ENCODE assay signal across 9 cellular contexts in the genomic region with DNA sequence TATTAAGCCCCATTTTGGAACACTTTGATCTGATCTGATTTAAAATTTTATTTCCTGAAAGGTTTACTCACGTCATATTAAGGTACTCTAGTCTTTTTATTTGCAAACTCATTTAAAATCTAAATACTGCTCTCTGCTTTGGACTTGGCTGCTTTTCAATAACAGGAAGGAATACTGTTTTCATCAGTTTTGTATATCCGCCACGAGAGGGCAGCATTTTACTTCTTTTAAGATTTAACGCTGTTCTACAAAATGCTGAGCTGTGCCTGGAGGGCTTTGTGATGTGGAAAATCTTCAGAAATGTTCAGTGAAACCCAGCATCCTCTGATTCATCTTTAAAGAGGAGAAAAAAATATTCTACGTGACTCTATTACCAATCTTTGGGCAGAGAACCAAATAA. TPM values are rescaled to one million over a fixed set of nuclear protein-coding genes. Genes with fewer than 3 reads are reported as not detected.
DNase-seq lines count a peak whose midpoint lies in the region; ATAC-seq lines count a peak whose summit lies in the region.
"Had no signal": no experiment of that assay in that cellular context is flagged by ENCODE, and none has a peak within 500 bp of the region (broad histone marks: within the 10 kb centered on the region; RNA-seq: fewer than 3 reads in every experiment).

No MANE protein-coding gene starts in this region.

- no peak overlapping the region for H3K9ac ChIP-seq in trophoblast cell (ENCODE audit: low read length)

- no peak overlapping the region for H2BK120ac ChIP-seq in trophoblast cell (ENCODE audit: insufficient read depth, low read length, poor library complexity)

- H3K9me3 Mint-ChIP-seq in activated CD8-positive, alpha-beta T cell treated with anti-CD3 and anti-CD28 coated beads, Interleukin-2, amount 10 ng/mL, durations not matched to agents 7 days and 5 days (ENCODE audit: insufficient read depth) = no peaks in the 10 kb centered on the region

- no peaks in the 10 kb centered on the region for H3K79me2 ChIP-seq in trophoblast cell (ENCODE audit: control insufficient read depth, insufficient read depth, low read length, poor library complexity)

- CTCF ChIA-PET in activated CD8-positive, alpha-beta T cell treated with anti-CD3 and anti-CD28 coated beads, Interleukin-2, amount 10 ng/mL, durations not matched to agents 7 days and 5 days (lab: Charles Lee) = interaction anchor here (0.6 to 3.3 kb wide), 14 partner anchors 9 to 1135 kb away, joined by 3 to 22 read pairs (median 4); a partner anchor contains a TSS

- no peaks in the 10 kb centered on the region for H3K36me3 Mint-ChIP-seq in activated CD8-positive, alpha-beta T cell treated with anti-CD3 and anti-CD28 coated beads, Interleukin-2, amount 10 ng/mL, durations not matched to agents 7 days and 5 days (ENCODE audit: low read depth)
- H3K36me3 Mint-ChIP-seq: activated naive CD8-positive, alpha-beta T cell had no signal

- H2BK5ac ChIP-seq in trophoblast cell (ENCODE audit: low read depth, low read length, poor library complexity) = no peak overlapping the region

- no peak overlapping the region for H4K12ac ChIP-seq in trophoblast cell (ENCODE audit: low read depth, low read length)

- H3K23ac ChIP-seq in trophoblast cell (ENCODE audit: low read length) = no peak overlapping the region

- no peaks in the 10 kb centered on the region for H3K9me3 ChIP-seq in trophoblast cell (ENCODE audit: insufficient read depth, low read depth, low read length)

- H3K4ac ChIP-seq in trophoblast cell (ENCODE audit: low read depth, low read length) = no peak overlapping the region

- no peaks in the 10 kb centered on the region for H3K36me3 ChIP-seq in trophoblast cell (ENCODE audit: control insufficient read depth in 1 of 2, insufficient read depth in 2 of 2, low read length in 2 of 2)

- no peak overlapping the region for H3K27ac Mint-ChIP-seq in activated CD8-positive, alpha-beta T cell treated with anti-CD3 and anti-CD28 coated beads, Interleukin-2, amount 10 ng/mL, durations not matched to agents 7 days and 5 days
- H3K27ac Mint-ChIP-seq: activated naive CD8-positive, alpha-beta T cell had no signal

- no peaks in the 10 kb centered on the region for H3K27me3 Mint-ChIP-seq in activated CD8-positive, alpha-beta T cell treated with anti-CD3 and anti-CD28 coated beads, Interleukin-2, amount 10 ng/mL, durations not matched to agents 7 days and 5 days (ENCODE audit: low read depth)
- H3K27me3 Mint-ChIP-seq: activated naive CD8-positive, alpha-beta T cell had no signal

- peak; percentile 70 for ATAC-seq in GM19324 (IDR thresholded peaks at IDR 0.05; ENCODE audit: low FRiP score, unreplicated experiment)
- ATAC-seq in HG03342 (IDR thresholded peaks at IDR 0.05; ENCODE audit: unreplicated experiment) = peak; percentile 70
- peak; percentile 54 for ATAC-seq in activated CD8-positive, alpha-beta T cell treated with anti-CD3 and anti-CD28 coated beads, Interleukin-2, amount 10 ng/mL, durations not matched to agents 7 days and 5 days

- no peak overlapping the region for H3K14ac ChIP-seq in trophoblast cell (ENCODE audit: low read length)

- H3K79me1 ChIP-seq in trophoblast cell (ENCODE audit: low read length) = peaks cover 2% of the 10 kb centered on the region

- DNase-seq in DMS 273 (lab: John Stamatoyannopoulos, UW; ENCODE audit: unreplicated experiment) (peak; percentile 87), NCI-H345 treated with DMSO at 0.1 percent for 48 hours (lab: John Stamatoyannopoulos, UW; ENCODE audit: unreplicated experiment) (peak; percentile 80), fibroblast of the conjunctiva (ENCODE audit: low read depth) (peak; percentile 68), trophoblast cell (peak; percentile 91 to 94), AG08395 (ENCODE audit: low spot score) (no peak)
- DNase-seq in activated CD8-positive, alpha-beta T cell treated with anti-CD3 and anti-CD28 coated beads, Interleukin-2, amount 10 ng/mL, durations not matched to agents 7 days and 5 days = peak; percentile 74

- H3K27ac ChIP-seq in trophoblast cell (ENCODE audit: low read depth, low read length) = no peak overlapping the region

- H4K91ac ChIP-seq in trophoblast cell (ENCODE audit: low read depth, low read length) = no peak overlapping the region

- no peak overlapping the region for H2BK12ac ChIP-seq in trophoblast cell (ENCODE audit: low read length)

- no peak overlapping the region for H2AK5ac ChIP-seq in trophoblast cell (ENCODE audit: low read length)

- H4K8ac ChIP-seq in trophoblast cell (ENCODE audit: low read depth, low read length) = no peak overlapping the region

- peaks cover 46% of the 10 kb centered on the region for H3K4me1 Mint-ChIP-seq in activated CD8-positive, alpha-beta T cell treated with anti-CD3 and anti-CD28 coated beads, Interleukin-2, amount 10 ng/mL, durations not matched to agents 7 days and 5 days (ENCODE audit: low read depth)

- H2AFZ ChIP-seq in trophoblast cell (ENCODE audit: insufficient read depth, low read length, poor library complexity) = no peak overlapping the region

- no peak overlapping the region for H3K18ac ChIP-seq in trophoblast cell (ENCODE audit: low read length)

- no CpG with 5 or more reads among the region's 5 CpGs for WGBS in trophoblast cell (ENCODE audit: extremely low coverage, insufficient coverage, insufficient read length)

- no peak overlapping the region for H3K4me3 ChIP-seq in trophoblast cell (ENCODE audit: low read depth, low read length)

- POLR2A ChIA-PET in activated CD8-positive, alpha-beta T cell treated with anti-CD3 and anti-CD28 coated beads, Interleukin-2, amount 10 ng/mL, durations not matched to agents 7 days and 5 days (lab: Charles Lee) = no interaction called here

- no peaks in the 10 kb centered on the region for H3K27me3 ChIP-seq in trophoblast cell (ENCODE audit: insufficient read depth, low read length)

- no peak overlapping the region for H3K4me2 ChIP-seq in trophoblast cell (ENCODE audit: low read length)

- H3K4me1 ChIP-seq in trophoblast cell (ENCODE audit: control insufficient read depth in 1 of 2, insufficient read depth in 2 of 2, low read length in 2 of 2) = peaks cover 2 to 4% of the 10 kb centered on the region in 2 experiments

- H3K4me3 Mint-ChIP-seq in activated CD8-positive, alpha-beta T cell treated with anti-CD3 and anti-CD28 coated beads, Interleukin-2, amount 10 ng/mL, durations not matched to agents 7 days and 5 days = no peak overlapping the region
- H3K4me3 Mint-ChIP-seq: activated naive CD8-positive, alpha-beta T cell had no signal

RNA-seq across cellular contexts. Expression of a gene that starts 37.5 kb away (rescaled TPM):
- not detected for total RNA-seq in activated CD8-positive, alpha-beta T cell treated with anti-CD3 and anti-CD28 coated beads, Interleukin-2, amount 10 ng/mL, durations not matched to agents 7 days and 5 days
- 0.04 and 0.05 TPM in 2 replicates for polyA plus RNA-seq in trophoblast cell (2013)
